Comparison of ENCODE assay signal across 1 cellular context in the genomic region with DNA sequence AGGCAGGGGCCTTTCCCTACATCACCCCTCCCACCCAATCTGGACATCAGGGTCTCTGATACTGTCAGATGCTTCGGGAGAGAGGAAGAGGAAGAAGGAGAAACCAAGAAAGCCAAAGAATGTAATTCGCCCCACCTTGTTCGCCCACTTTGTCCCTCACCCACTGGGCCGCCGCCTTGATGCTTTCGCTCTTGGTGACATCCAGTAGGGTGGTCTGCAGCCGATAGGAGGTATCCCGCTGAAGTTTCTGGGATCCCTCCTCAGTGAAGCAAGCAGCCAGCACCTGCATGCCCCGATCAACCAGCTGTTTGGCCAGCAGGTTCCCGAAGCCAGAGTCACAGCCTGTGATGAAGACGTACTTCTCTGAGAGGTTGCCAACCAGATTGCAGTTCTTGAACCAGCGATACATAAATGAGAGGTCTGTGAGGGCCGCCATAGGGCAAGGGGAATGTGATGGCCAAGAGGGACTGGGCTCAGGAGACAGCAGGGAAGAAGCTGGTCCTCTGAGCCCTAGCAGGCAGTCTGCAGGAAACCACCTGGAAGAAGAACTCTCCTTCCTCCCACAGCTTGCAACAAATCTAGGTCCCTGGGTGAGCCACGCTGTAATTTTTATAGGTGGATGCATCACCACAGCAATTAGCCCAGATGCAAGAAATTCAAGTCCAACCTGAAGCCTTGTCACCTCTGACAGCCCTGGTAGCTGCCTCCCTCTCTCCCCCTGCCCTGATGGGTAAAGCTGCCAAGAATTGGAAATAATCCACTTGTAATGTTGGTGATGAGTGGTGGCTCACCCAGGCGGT.
TF ChIP-seq lines count a peak whose summit lies in the region.

Gene SDR9C7 (minus strand): TSS at position 583 of the 800 bp plus-strand sequence. CDS start 147 bp downstream, at position 436.

TF ChIP-seq in H1, 55 proteins besides CTCF, POLR2A, EP300 and RAD21:
- no peak for TF ChIP-seq BRCA1 (IDR thresholded peaks at IDR 0.05; ENCODE audit: low read depth, low read length)
- TF ChIP-seq, protein P1, sequence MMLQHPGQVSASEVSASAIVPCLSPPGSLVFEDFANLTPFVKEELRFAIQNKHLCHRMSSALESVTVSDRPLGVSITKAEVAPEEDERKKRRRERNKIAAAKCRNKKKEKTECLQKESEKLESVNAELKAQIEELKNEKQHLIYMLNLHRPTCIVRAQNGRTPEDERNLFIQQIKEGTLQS (IDR thresholded peaks at IDR 0.05; ENCODE audit: insufficient read depth, low read depth, low read length) = no peak
- no peak for TF ChIP-seq TAF1 (IDR thresholded peaks at IDR 0.05; ENCODE audit: low read depth, low read length)
- no peak for TF ChIP-seq TEAD4 (IDR thresholded peaks at IDR 0.05; ENCODE audit: low read depth, low read length)
- TF ChIP-seq POU5F1 (IDR thresholded peaks at IDR 0.05; ENCODE audit: low read depth, low read length) = no peak
